23 cellular contexts compared by ENCODE assay signal in genomic region chr2:221750317-221750716, GRCh38.
DNase-seq lines count a peak whose midpoint lies in the region; ATAC-seq and TF ChIP-seq lines count a peak whose summit lies in the region.
"Had no signal": no experiment of that assay in that cellular context is flagged by ENCODE, and none has a peak within 500 bp of the region (broad histone marks: within the 10 kb centered on the region; RNA-seq: fewer than 3 reads in every experiment).

No MANE protein-coding gene starts in this region.

- POLR2A ChIA-PET in PC-9 (lab: Charles Lee; ENCODE audit: unreplicated experiment), result no interaction called here

- peak; percentile 10 for DNase-seq in HCEC 1CT
- no peak for DNase-seq in PC-9
- DNase-seq in fibroblast of gingiva (ENCODE audit: low read depth), result peak; percentile 9
- DNase-seq in NK-92 (lab: John Stamatoyannopoulos, UW; ENCODE audit: unreplicated experiment), result no peak
- DNase-seq in NCI-H2081 treated with DMSO at 0.1 percent for 48 hours (lab: John Stamatoyannopoulos, UW), result no peak
- no peak for DNase-seq in activated T-cell treated with anti-CD3 and anti-CD28 coated beads, Interleukin-2, amount 50 U/mL, for 72 hours
- DNase-seq: CD4-positive, alpha-beta T cell; COR-L47; DMS79; KG1; NCI-H1105 treated with DMSO at 0.1 percent for 48 hours; NCI-H2081; NCI-H2171 treated with DMSO at 0.1 percent for 48 hours; NCI-H446 treated with DMSO at 0.1 percent for 48 hours; NCI-H526 treated with DMSO at 0.1 percent for 48 hours; PC-3; RPMI8226; SHP77 had no signal

- H3K9ac ChIP-seq in muscle layer of colon (ENCODE audit: low read length), result no peak overlapping the region
- H3K9ac ChIP-seq: BLaER1 had no signal

- no TSS peak for BruUV-seq in PC-9 (replicated peaks; lab: Mats Ljungman, UMichigan)

- peaks cover 7% of the 10 kb centered on the region for H3K4me1 Mint-ChIP-seq in activated T-cell treated with anti-CD3 and anti-CD28 coated beads, Interleukin-2, amount 50 U/mL, for 72 hours (ENCODE audit: low read depth)

- no peaks in the 10 kb centered on the region for H3K9me2 ChIP-seq in PC-9 (ENCODE audit: insufficient read depth)

- H3K4me3 ChIP-seq in PC-9, result no peak overlapping the region
- no peak overlapping the region for H3K4me3 ChIP-seq in muscle layer of colon (ENCODE audit: low read depth in 1 of 2, low read length in 2 of 2)
- H3K4me3 ChIP-seq: A549, BLaER1 had no signal

- H3K27me3 ChIP-seq in PC-9 (ENCODE audit: insufficient read depth, low read depth) (no peaks in the 10 kb centered on the region), muscle layer of colon (ENCODE audit: control insufficient read depth in 1 of 2, insufficient read depth in 2 of 2, low read length in 2 of 2) (no peaks in the 10 kb centered on the region)
- H3K27me3 ChIP-seq: BLaER1 had no signal

- H3K9me3 ChIP-seq in PC-9 (ENCODE audit: insufficient read depth, low read depth) (0 out of 2 replicates have a peak, but pooled peaks cover 7% of the 10 kb centered on the region), muscle layer of colon (ENCODE audit: low read length) (no peaks in the 10 kb centered on the region)
- H3K9me3 ChIP-seq: A549, BLaER1 had no signal

- no peak overlapping the region for H3K27ac Mint-ChIP-seq in activated T-cell treated with anti-CD3 and anti-CD28 coated beads, Interleukin-2, amount 50 U/mL, for 72 hours
- H3K27ac Mint-ChIP-seq: CD4-positive, alpha-beta T cell had no signal

- no peaks in the 10 kb centered on the region for H3K27me3 Mint-ChIP-seq in activated T-cell treated with anti-CD3 and anti-CD28 coated beads, Interleukin-2, amount 50 U/mL, for 72 hours (ENCODE audit: low read depth)
- H3K27me3 Mint-ChIP-seq: CD4-positive, alpha-beta T cell had no signal

- 0 out of 2 replicates have a peak, but pooled peaks cover 4% of the 10 kb centered on the region for H3K4me1 ChIP-seq in PC-9 (replicated peaks; ENCODE audit: insufficient read depth)
- H3K4me1 ChIP-seq in muscle layer of colon (ENCODE audit: insufficient read depth, low read length), result peaks cover 11% of the 10 kb centered on the region
- H3K4me1 ChIP-seq: A549, BLaER1 had no signal

- H3K4me2 ChIP-seq in PC-9, result no peak overlapping the region
- H3K4me2 ChIP-seq: A549, BLaER1 had no signal

- no peak for ATAC-seq in HG02623 (IDR thresholded peaks at IDR 0.05; ENCODE audit: unreplicated experiment)
- ATAC-seq in activated T-cell treated with anti-CD3 and anti-CD28 coated beads, Interleukin-2, amount 50 U/mL, for 72 hours (replicated peaks in 1 of 2), result no peak
- ATAC-seq: A549, PC-3 had no signal

- peaks cover 0 to 3% of the 10 kb centered on the region in 2 donors for H3K9me3 Mint-ChIP-seq in activated T-cell treated with anti-CD3 and anti-CD28 coated beads, Interleukin-2, amount 50 U/mL, for 72 hours
- H3K9me3 Mint-ChIP-seq: CD4-positive, alpha-beta T cell had no signal

- no peaks in the 10 kb centered on the region for H3K36me3 Mint-ChIP-seq in activated T-cell treated with anti-CD3 and anti-CD28 coated beads, Interleukin-2, amount 50 U/mL, for 72 hours (ENCODE audit: insufficient read depth in 2 of 2)

- no peaks in the 10 kb centered on the region for H3F3A ChIP-seq in PC-9 (ENCODE audit: insufficient read depth, low read depth)

- no peak overlapping the region for H3K27ac ChIP-seq in PC-9
- H3K27ac ChIP-seq in muscle layer of colon (ENCODE audit: low read depth, low read length), result peak overlapping the region; percentile 12
- H3K27ac ChIP-seq: A549, BLaER1, HL-60 had no signal

- CTCF ChIA-PET in PC-9 (lab: Charles Lee), result no interaction called here

- peak overlapping the region; percentile 48; the same call in 1 of the 2 replicates for H2AFZ ChIP-seq in PC-9

- H3K4me3 Mint-ChIP-seq in activated T-cell treated with anti-CD3 and anti-CD28 coated beads, Interleukin-2, amount 50 U/mL, for 72 hours, result no peak overlapping the region
- H3K4me3 Mint-ChIP-seq: CD4-positive, alpha-beta T cell had no signal

- intact Hi-C loops in PC-9 (cut with micrococcal nuclease; ENCODE audit: unreplicated experiment), result no loop called here

- no peak for TF ChIP-seq CTCF in PC-9 (conservative IDR thresholded peaks at IDR 0.05)

- H3K36me3 ChIP-seq in PC-9 (ENCODE audit: low read depth) (no peaks in the 10 kb centered on the region), muscle layer of colon (ENCODE audit: insufficient read depth, low read length) (no peaks in the 10 kb centered on the region)
- H3K36me3 ChIP-seq: BLaER1 had no signal

- no peaks in the 10 kb centered on the region for H4K20me1 ChIP-seq in PC-9 (ENCODE audit: insufficient read depth)
- H4K20me1 ChIP-seq: BLaER1 had no signal

- H3K79me2 ChIP-seq in PC-9 (ENCODE audit: low read depth), result no peaks in the 10 kb centered on the region

Comparison
In these comparisons a context has a peak if more than half of its experiments do, and no peak if none do; other contexts are left out.
1. DNase-seq: peak in HCEC 1CT (single experiment) and fibroblast of gingiva (single experiment); none in PC-9 (0 of 2), NK-92 (single experiment), NCI-H2081 treated with DMSO at 0.1 percent for 48 hours (single experiment) and activated T-cell treated with anti-CD3 and anti-CD28 coated beads, Interleukin-2, amount 50 U/mL, for 72 hours (0 of 2).